Comparison of ENCODE assay signal across 25 cellular contexts in the genomic region with DNA sequence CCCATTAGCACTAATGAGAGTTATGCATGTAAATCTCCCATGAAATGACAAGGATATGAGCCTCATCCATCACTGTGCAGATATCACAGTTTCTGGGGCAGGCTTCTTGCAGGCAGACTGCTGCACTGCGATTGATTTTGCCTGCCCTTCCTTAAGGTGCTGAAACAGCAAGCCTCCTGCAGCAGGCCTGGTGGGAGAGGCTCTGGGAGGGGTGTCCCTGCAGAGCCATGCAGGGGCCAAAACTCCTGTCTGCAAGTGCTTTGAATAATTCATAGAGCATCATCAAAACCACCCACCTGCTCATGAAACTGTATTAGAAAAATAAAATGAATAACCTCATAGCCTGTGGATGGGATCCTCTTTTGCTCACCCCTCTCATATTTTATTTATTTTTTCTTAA.
"Had no signal": no experiment of that assay in that cellular context is flagged by ENCODE, and none has a peak within 500 bp of the region (broad histone marks: within the 10 kb centered on the region; RNA-seq: fewer than 3 reads in every experiment).

No MANE protein-coding gene starts in this region.

- H3K27me3 Mint-ChIP-seq: activated B cell treated with CpG ODN at 0.5 μM for 24 hours; activated CD4-positive, alpha-beta memory T cell treated with anti-CD3 and anti-CD28 coated beads, Interleukin-2, amount 10 ng/mL, durations not matched to agents 7 days and 5 days had no signal

- H3K27me3 ChIP-seq: brain microvascular endothelial cell, colonic mucosa had no signal

- H3K4me1 ChIP-seq: colonic mucosa had no signal

- H3K4me1 Mint-ChIP-seq: activated B cell treated with CpG ODN at 0.5 μM for 24 hours; activated CD4-positive, alpha-beta memory T cell treated with anti-CD3 and anti-CD28 coated beads, Interleukin-2, amount 10 ng/mL, durations not matched to agents 7 days and 5 days; activated naive CD4-positive, alpha-beta T cell treated with anti-CD3 and anti-CD28 coated beads, Interleukin-2, amount 10 ng/mL, durations not matched to agents 7 days and 5 days; T-helper 17 cell had no signal

- H3K4me3 Mint-ChIP-seq: activated B cell treated with CpG ODN at 0.5 μM for 24 hours; activated CD4-positive, alpha-beta memory T cell treated with anti-CD3 and anti-CD28 coated beads, Interleukin-2, amount 10 ng/mL, durations not matched to agents 7 days and 5 days; activated naive CD4-positive, alpha-beta T cell treated with anti-CD3 and anti-CD28 coated beads, Interleukin-2, amount 10 ng/mL, durations not matched to agents 7 days and 5 days; activated naive CD8-positive, alpha-beta T cell treated with anti-CD3 and anti-CD28 coated beads, Interleukin-2, amount 10 ng/mL, durations not matched to agents 7 days and 5 days; activated T-cell treated with anti-CD3 and anti-CD28 coated beads, Interleukin-2, amount 50 U/mL, for 24 hours; activated T-cell treated with anti-CD3 and anti-CD28 coated beads, Interleukin-2, amount 50 U/mL, for 72 hours; T-helper 17 cell; T-helper 2 cell treated with Interferon-gamma antibody and Interleukin-4, amounts not matched to agents 5 μg/mL and 100 μg/mL, for 36 hours had no signal

- H3K27ac Mint-ChIP-seq: activated B cell treated with CpG ODN at 0.5 μM for 24 hours; activated CD4-positive, alpha-beta memory T cell treated with anti-CD3 and anti-CD28 coated beads, Interleukin-2, amount 10 ng/mL, durations not matched to agents 7 days and 5 days; activated naive CD4-positive, alpha-beta T cell treated with anti-CD3 and anti-CD28 coated beads, Interleukin-2, amount 10 ng/mL, durations not matched to agents 7 days and 5 days; activated naive CD4-positive, alpha-beta T cell treated with anti-CD3 and anti-CD28 coated beads, Interleukin-2, amount 50 U/mL, for 72 hours; activated naive CD8-positive, alpha-beta T cell treated with anti-CD3 and anti-CD28 coated beads, Interleukin-2, amount 10 ng/mL, durations not matched to agents 7 days and 5 days; activated T-cell treated with anti-CD3 and anti-CD28 coated beads, Interleukin-2, amount 50 U/mL, for 24 hours; activated T-cell treated with anti-CD3 and anti-CD28 coated beads, Interleukin-2, amount 50 U/mL, for 72 hours; T-helper 17 cell; T-helper 2 cell treated with Interferon-gamma antibody and Interleukin-4, amounts not matched to agents 5 μg/mL and 100 μg/mL, for 36 hours had no signal

- H3K9me3 ChIP-seq: colonic mucosa had no signal

- DNase-seq: activated B cell treated with CpG ODN at 0.5 μM for 24 hours; activated CD4-positive, alpha-beta memory T cell treated with anti-CD3 and anti-CD28 coated beads, Interleukin-2, amount 10 ng/mL, durations not matched to agents 7 days and 5 days; activated CD4-positive, alpha-beta T cell treated with anti-CD3 and anti-CD28 coated beads for 48 hours; activated CD4-positive, alpha-beta T cell treated with anti-CD3 and anti-CD28 coated beads, Interleukin-2, amount 50 U/mL, for 4 hours; activated CD8-positive, alpha-beta memory T cell treated with anti-CD3 and anti-CD28 coated beads, Interleukin-2, amount 50 U/mL, for 48 hours; activated gamma-delta T cell; activated naive CD4-positive, alpha-beta T cell; activated naive CD4-positive, alpha-beta T cell treated with anti-CD3 and anti-CD28 coated beads, Interleukin-2, amount 10 ng/mL, durations not matched to agents 7 days and 5 days; activated naive CD8-positive, alpha-beta T cell treated with anti-CD3 and anti-CD28 coated beads, Interleukin-2, amount 10 ng/mL, durations not matched to agents 7 days and 5 days; activated T-cell treated with anti-CD3 and anti-CD28 coated beads for 4 hours; activated T-cell treated with anti-CD3 and anti-CD28 coated beads, Interleukin-2, amount 50 U/mL, for 24 hours; activated T-cell treated with anti-CD3 and anti-CD28 coated beads, Interleukin-2, amount 50 U/mL, for 72 hours; anterior cingulate cortex; brain microvascular endothelial cell; colonic mucosa; effector CD8-positive, alpha-beta T cell; foreskin fibroblast; T-helper 1 cell; T-helper 17 cell; T1000; WERI-Rb-1 had no signal

- H3K27ac ChIP-seq: brain microvascular endothelial cell, colonic mucosa, epithelial cell of prostate, WERI-Rb-1 had no signal

- H3K36me3 ChIP-seq: brain microvascular endothelial cell, colonic mucosa, WERI-Rb-1 had no signal

- H3K9me3 Mint-ChIP-seq: activated B cell treated with CpG ODN at 0.5 μM for 24 hours; activated CD4-positive, alpha-beta memory T cell treated with anti-CD3 and anti-CD28 coated beads, Interleukin-2, amount 10 ng/mL, durations not matched to agents 7 days and 5 days; activated naive CD4-positive, alpha-beta T cell treated with anti-CD3 and anti-CD28 coated beads, Interleukin-2, amount 10 ng/mL, durations not matched to agents 7 days and 5 days; activated naive CD4-positive, alpha-beta T cell treated with anti-CD3 and anti-CD28 coated beads, Interleukin-2, amount 50 U/mL, for 72 hours; activated naive CD8-positive, alpha-beta T cell treated with anti-CD3 and anti-CD28 coated beads, Interleukin-2, amount 10 ng/mL, durations not matched to agents 7 days and 5 days; activated T-cell treated with anti-CD3 and anti-CD28 coated beads, Interleukin-2, amount 50 U/mL, for 24 hours; activated T-cell treated with anti-CD3 and anti-CD28 coated beads, Interleukin-2, amount 50 U/mL, for 72 hours; T-helper 2 cell treated with Interferon-gamma antibody and Interleukin-4, amounts not matched to agents 5 μg/mL and 100 μg/mL, for 36 hours had no signal

- ATAC-seq: activated CD4-positive, CD25-positive, alpha-beta regulatory T cell treated with anti-CD3 and anti-CD28 coated beads, Interleukin-2, amount 50 U/mL, for 24 hours; activated naive CD4-positive, alpha-beta T cell treated with anti-CD3 and anti-CD28 coated beads, Interleukin-2, amount 50 U/mL, for 72 hours; activated T-cell treated with anti-CD3 and anti-CD28 coated beads, Interleukin-2, amount 50 U/mL, for 72 hours; T-helper 17 cell had no signal

- H3K36me3 Mint-ChIP-seq: activated naive CD4-positive, alpha-beta T cell treated with anti-CD3 and anti-CD28 coated beads, Interleukin-2, amount 10 ng/mL, durations not matched to agents 7 days and 5 days; activated naive CD4-positive, alpha-beta T cell treated with anti-CD3 and anti-CD28 coated beads, Interleukin-2, amount 50 U/mL, for 72 hours; activated naive CD8-positive, alpha-beta T cell treated with anti-CD3 and anti-CD28 coated beads, Interleukin-2, amount 10 ng/mL, durations not matched to agents 7 days and 5 days had no signal

- H3K4me3 ChIP-seq: colonic mucosa had no signal
